12 cellular contexts compared by ENCODE assay signal in genomic region chr22:30940655-30941362, GRCh38. TPM values are rescaled to one million over a fixed set of nuclear protein-coding genes. Genes with fewer than 3 reads are reported as not detected.
DNase-seq lines count a peak whose midpoint lies in the region; ATAC-seq and TF ChIP-seq lines count a peak whose summit lies in the region.
"Had no signal": no experiment of that assay in that cellular context is flagged by ENCODE, and none has a peak within 500 bp of the region (broad histone marks: within the 10 kb centered on the region; RNA-seq: fewer than 3 reads in every experiment).

No MANE protein-coding gene starts in this region.

- no peak for TF ChIP-seq POLR2A in lower leg skin (IDR thresholded peaks at IDR 0.05)

- no peaks in the 10 kb centered on the region for H3K27me3 Mint-ChIP-seq in T-cell
- no peaks in the 10 kb centered on the region for H3K27me3 Mint-ChIP-seq in activated naive CD8-positive, alpha-beta T cell treated with anti-CD3 and anti-CD28 coated beads, Interleukin-2, amount 50 U/mL, for 24 hours
- H3K27me3 Mint-ChIP-seq: B cell had no signal

- CTCF ChIA-PET in T-cell (lab: Charles Lee), result interaction anchor here (0.6 to 1.8 kb wide), 6 partner anchors 20 to 316 kb away, joined by 3 to 9 read pairs (median 4); partner anchors contain the start of genes MORC2 (in 1 of the 2) and TUG1 (in 1 of the 2)

- peak; percentile 31 to 70 (median 50) for DNase-seq in T-cell
- peak; percentile 9 for DNase-seq in activated CD8-positive, alpha-beta memory T cell treated with anti-CD3 and anti-CD28 coated beads, Interleukin-2, amount 50 U/mL, for 1 hour (ENCODE audit: extremely low read depth)
- DNase-seq in activated naive CD8-positive, alpha-beta T cell treated with anti-CD3 and anti-CD28 coated beads, Interleukin-2, amount 50 U/mL, for 24 hours, result no peak
- peak; percentile 38 for DNase-seq in stimulated activated CD4-positive, alpha-beta T cell treated with anti-CD3 and anti-CD28 coated beads, Interleukin-4, amount 100 ng/mL, for 24 hours
- no peak for DNase-seq in EL
- no peak for DNase-seq in lower leg skin (ENCODE audit: low spot score in 2 of 2)
- DNase-seq in UCSD-AML1 (lab: John Stamatoyannopoulos, UW; ENCODE audit: unreplicated experiment), result no peak
- DNase-seq: GOT3, left ventricle myocardium superior, NCI-H2081 treated with DMSO at 0.1 percent for 48 hours had no signal

- ATAC-seq in T-cell (replicated peaks in 1 of 4) (peak; percentile 83 to 86 (median 83)), HG02759 (IDR thresholded peaks at IDR 0.05; ENCODE audit: unreplicated experiment) (no peak)
- ATAC-seq in activated naive CD8-positive, alpha-beta T cell treated with anti-CD3 and anti-CD28 coated beads, Interleukin-2, amount 50 U/mL, for 24 hours, result peak; percentile 50
- ATAC-seq: left ventricle myocardium superior had no signal

- H3K27ac Mint-ChIP-seq in T-cell, result peak overlapping the region; percentile 97 to 98
- peak overlapping the region; percentile 72 for H3K27ac Mint-ChIP-seq in activated naive CD8-positive, alpha-beta T cell treated with anti-CD3 and anti-CD28 coated beads, Interleukin-2, amount 50 U/mL, for 24 hours
- H3K27ac Mint-ChIP-seq: B cell had no signal

- no peaks in the 10 kb centered on the region for H3K9me3 Mint-ChIP-seq in T-cell
- H3K9me3 Mint-ChIP-seq in activated naive CD8-positive, alpha-beta T cell treated with anti-CD3 and anti-CD28 coated beads, Interleukin-2, amount 50 U/mL, for 24 hours, result no peaks in the 10 kb centered on the region

- peaks cover 89 to 95% (median 94%) of the 10 kb centered on the region in 3 donors for H3K4me1 Mint-ChIP-seq in T-cell
- peaks cover 59% of the 10 kb centered on the region for H3K4me1 Mint-ChIP-seq in activated naive CD8-positive, alpha-beta T cell treated with anti-CD3 and anti-CD28 coated beads, Interleukin-2, amount 50 U/mL, for 24 hours
- H3K4me1 Mint-ChIP-seq: B cell had no signal

- intact Hi-C loops in lower leg skin (cut with DNase I; ENCODE audit: low total_unique reads), result no loop called here

- peak overlapping the region; percentile 74 to 85 (median 79) for H3K4me3 Mint-ChIP-seq in T-cell
- H3K4me3 Mint-ChIP-seq in activated naive CD8-positive, alpha-beta T cell treated with anti-CD3 and anti-CD28 coated beads, Interleukin-2, amount 50 U/mL, for 24 hours, result peak overlapping the region; percentile 28
- H3K4me3 Mint-ChIP-seq: B cell had no signal

- no peak overlapping the region for H3K4me3 ChIP-seq in lower leg skin (ENCODE audit: low read depth, poor library complexity, severe bottlenecking)

- 72 to 94% methylated on average over 7 of the region's 7 CpGs for WGBS in lower leg skin, 2 donors

- TF ChIP-seq CTCF in lower leg skin (IDR thresholded peaks at IDR 0.05), result no peak

- POLR2A ChIA-PET in T-cell (lab: Charles Lee), result interaction anchor here (0.6 to 1.1 kb wide), 3 partner anchors 27 to 381 kb away, joined by 5 read pairs; partner anchors contain the start of genes MORC2 (in 1 of the 2) and TUG1 (in 1 of the 2)

- peaks cover 71% of the 10 kb centered on the region for H3K36me3 Mint-ChIP-seq in T-cell
- H3K36me3 Mint-ChIP-seq in activated naive CD8-positive, alpha-beta T cell treated with anti-CD3 and anti-CD28 coated beads, Interleukin-2, amount 50 U/mL, for 24 hours (ENCODE audit: low read depth), result peaks cover 70% of the 10 kb centered on the region

RNA-seq across cellular contexts. Expression of gene MORC2, which starts 27.8 kb away (rescaled TPM):
- total RNA-seq in T-cell (10 to 100 TPM; 33.6 to 49.1 (median 45.4) TPM), lower leg skin (10 to 100 TPM; 16.2 to 34.7 (median 21.4) TPM)

RNA-seq across cellular contexts. Expression of gene TUG1, which starts 28.3 kb away (rescaled TPM):
- total RNA-seq in T-cell, result 100 to 1,000 TPM in 2 of 5 donors, 10 to 100 TPM in 3; 92.6 to 115 (median 94.8) TPM
- 10 to 100 TPM; 43.8 to 63.0 (median 50.9) TPM for total RNA-seq in lower leg skin

Comparison
In these comparisons a context has a peak if more than half of its experiments do, and no peak if none do; other contexts are left out.
1. DNase-seq: peak in T-cell (34 of 34), activated CD8-positive, alpha-beta memory T cell treated with anti-CD3 and anti-CD28 coated beads, Interleukin-2, amount 50 U/mL, for 1 hour (single experiment) and stimulated activated CD4-positive, alpha-beta T cell treated with anti-CD3 and anti-CD28 coated beads, Interleukin-4, amount 100 ng/mL, for 24 hours (single experiment); none in activated naive CD8-positive, alpha-beta T cell treated with anti-CD3 and anti-CD28 coated beads, Interleukin-2, amount 50 U/mL, for 24 hours (single experiment), EL (single experiment), lower leg skin (0 of 2) and UCSD-AML1 (single experiment).